Comparison of ENCODE assay signal across 1 cellular context in the genomic region with DNA sequence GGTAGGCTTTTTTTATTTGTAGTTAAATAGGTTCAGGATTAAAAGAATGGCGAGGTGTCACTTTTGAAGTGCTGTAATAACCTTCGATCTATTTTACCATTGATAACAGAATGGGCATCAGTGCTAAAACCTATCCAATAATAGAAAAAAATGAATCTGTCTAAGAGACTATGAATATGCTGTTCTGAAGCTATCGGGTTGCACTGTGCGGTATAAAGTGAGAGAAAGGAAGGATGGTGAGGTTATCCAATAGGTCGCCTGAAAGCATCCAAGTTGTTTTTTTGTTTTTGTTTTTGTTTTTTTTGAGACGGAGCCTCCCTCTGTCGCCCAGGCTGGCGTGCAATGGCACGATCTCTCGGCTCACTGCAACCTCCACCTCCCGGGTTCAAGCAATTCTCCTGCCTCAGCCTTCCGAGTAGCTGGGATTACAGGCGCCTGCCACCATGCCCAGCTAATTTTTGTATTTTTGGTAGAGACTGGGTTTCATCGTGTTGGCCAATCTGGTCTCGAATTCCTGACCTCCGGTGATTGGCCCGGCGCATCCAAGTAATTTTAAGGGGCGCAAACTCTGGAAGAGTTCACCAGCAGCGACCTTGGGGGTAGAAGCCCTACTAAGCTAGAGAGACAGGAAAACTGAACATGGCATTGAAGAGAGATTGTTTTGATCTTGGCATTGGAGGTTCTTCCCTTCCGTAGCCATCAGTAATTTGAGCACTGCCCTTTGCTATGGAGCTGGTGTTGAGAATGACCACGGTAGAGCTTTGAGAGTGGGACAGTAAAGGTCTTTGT.
TF ChIP-seq lines count a peak whose summit lies in the region.

No MANE protein-coding gene starts in this region.

TF ChIP-seq in HepG2, 621 proteins besides CTCF, POLR2A, EP300 and RAD21 (continued from another document and continues in another):
- TF ChIP-seq PRMT3 (CRISPR knock-in tag; IDR thresholded peaks at IDR 0.05; ENCODE audit: borderline replicate concordance, low read depth): no peak
- TF ChIP-seq, protein P1, sequence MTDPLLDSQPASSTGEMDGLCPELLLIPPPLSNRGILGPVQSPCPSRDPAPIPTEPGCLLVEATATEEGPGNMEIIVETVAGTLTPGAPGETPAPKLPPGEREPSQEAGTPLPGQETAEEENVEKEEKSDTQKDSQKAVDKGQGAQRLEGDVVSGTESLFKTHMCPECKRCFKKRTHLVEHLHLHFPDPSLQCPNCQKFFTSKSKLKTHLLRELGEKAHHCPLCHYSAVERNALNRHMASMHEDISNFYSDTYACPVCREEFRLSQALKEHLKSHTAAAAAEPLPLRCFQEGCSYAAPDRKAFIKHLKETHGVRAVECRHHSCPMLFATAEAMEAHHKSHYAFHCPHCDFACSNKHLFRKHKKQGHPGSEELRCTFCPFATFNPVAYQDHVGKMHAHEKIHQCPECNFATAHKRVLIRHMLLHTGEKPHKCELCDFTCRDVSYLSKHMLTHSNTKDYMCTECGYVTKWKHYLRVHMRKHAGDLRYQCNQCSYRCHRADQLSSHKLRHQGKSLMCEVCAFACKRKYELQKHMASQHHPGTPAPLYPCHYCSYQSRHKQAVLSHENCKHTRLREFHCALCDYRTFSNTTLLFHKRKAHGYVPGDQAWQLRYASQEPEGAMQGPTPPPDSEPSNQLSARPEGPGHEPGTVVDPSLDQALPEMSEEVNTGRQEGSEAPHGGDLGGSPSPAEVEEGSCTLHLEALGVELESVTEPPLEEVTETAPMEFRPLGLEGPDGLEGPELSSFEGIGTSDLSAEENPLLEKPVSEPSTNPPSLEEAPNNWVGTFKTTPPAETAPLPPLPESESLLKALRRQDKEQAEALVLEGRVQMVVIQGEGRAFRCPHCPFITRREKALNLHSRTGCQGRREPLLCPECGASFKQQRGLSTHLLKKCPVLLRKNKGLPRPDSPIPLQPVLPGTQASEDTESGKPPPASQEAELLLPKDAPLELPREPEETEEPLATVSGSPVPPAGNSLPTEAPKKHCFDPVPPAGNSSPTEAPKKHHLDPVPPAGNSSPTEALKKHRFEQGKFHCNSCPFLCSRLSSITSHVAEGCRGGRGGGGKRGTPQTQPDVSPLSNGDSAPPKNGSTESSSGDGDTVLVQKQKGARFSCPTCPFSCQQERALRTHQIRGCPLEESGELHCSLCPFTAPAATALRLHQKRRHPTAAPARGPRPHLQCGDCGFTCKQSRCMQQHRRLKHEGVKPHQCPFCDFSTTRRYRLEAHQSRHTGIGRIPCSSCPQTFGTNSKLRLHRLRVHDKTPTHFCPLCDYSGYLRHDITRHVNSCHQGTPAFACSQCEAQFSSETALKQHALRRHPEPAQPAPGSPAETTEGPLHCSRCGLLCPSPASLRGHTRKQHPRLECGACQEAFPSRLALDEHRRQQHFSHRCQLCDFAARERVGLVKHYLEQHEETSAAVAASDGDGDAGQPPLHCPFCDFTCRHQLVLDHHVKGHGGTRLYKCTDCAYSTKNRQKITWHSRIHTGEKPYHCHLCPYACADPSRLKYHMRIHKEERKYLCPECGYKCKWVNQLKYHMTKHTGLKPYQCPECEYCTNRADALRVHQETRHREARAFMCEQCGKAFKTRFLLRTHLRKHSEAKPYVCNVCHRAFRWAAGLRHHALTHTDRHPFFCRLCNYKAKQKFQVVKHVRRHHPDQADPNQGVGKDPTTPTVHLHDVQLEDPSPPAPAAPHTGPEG (CRISPR knock-in tag; IDR thresholded peaks at IDR 0.05): 0 out of 2 replicates have a peak, but pooled peaks have one; percentile 36
- TF ChIP-seq RNF2 (conservative IDR thresholded peaks at IDR 0.05; ENCODE audit: low read depth): no peak
- TF ChIP-seq KLF15 (CRISPR knock-in tag; IDR thresholded peaks at IDR 0.05; ENCODE audit: borderline replicate concordance): no peak
- TF ChIP-seq, protein P2, sequence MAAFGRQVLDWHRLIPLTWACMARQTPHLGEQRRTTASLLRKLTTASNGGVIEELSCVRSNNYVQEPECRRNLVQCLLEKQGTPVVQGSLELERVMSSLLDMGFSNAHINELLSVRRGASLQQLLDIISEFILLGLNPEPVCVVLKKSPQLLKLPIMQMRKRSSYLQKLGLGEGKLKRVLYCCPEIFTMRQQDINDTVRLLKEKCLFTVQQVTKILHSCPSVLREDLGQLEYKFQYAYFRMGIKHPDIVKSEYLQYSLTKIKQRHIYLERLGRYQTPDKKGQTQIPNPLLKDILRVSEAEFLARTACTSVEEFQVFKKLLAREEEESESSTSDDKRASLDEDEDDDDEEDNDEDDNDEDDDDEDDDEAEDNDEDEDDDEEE (CRISPR knock-in tag; IDR thresholded peaks at IDR 0.05): no peak
- TF ChIP-seq, protein P3, sequence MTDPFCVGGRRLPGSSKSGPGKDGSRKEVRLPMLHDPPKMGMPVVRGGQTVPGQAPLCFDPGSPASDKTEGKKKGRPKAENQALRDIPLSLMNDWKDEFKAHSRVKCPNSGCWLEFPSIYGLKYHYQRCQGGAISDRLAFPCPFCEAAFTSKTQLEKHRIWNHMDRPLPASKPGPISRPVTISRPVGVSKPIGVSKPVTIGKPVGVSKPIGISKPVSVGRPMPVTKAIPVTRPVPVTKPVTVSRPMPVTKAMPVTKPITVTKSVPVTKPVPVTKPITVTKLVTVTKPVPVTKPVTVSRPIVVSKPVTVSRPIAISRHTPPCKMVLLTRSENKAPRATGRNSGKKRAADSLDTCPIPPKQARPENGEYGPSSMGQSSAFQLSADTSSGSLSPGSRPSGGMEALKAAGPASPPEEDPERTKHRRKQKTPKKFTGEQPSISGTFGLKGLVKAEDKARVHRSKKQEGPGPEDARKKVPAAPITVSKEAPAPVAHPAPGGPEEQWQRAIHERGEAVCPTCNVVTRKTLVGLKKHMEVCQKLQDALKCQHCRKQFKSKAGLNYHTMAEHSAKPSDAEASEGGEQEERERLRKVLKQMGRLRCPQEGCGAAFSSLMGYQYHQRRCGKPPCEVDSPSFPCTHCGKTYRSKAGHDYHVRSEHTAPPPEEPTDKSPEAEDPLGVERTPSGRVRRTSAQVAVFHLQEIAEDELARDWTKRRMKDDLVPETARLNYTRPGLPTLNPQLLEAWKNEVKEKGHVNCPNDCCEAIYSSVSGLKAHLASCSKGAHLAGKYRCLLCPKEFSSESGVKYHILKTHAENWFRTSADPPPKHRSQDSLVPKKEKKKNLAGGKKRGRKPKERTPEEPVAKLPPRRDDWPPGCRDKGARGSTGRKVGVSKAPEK (CRISPR knock-in tag; IDR thresholded peaks at IDR 0.05; ENCODE audit: borderline replicate concordance): no peak
- TF ChIP-seq, protein P4, sequence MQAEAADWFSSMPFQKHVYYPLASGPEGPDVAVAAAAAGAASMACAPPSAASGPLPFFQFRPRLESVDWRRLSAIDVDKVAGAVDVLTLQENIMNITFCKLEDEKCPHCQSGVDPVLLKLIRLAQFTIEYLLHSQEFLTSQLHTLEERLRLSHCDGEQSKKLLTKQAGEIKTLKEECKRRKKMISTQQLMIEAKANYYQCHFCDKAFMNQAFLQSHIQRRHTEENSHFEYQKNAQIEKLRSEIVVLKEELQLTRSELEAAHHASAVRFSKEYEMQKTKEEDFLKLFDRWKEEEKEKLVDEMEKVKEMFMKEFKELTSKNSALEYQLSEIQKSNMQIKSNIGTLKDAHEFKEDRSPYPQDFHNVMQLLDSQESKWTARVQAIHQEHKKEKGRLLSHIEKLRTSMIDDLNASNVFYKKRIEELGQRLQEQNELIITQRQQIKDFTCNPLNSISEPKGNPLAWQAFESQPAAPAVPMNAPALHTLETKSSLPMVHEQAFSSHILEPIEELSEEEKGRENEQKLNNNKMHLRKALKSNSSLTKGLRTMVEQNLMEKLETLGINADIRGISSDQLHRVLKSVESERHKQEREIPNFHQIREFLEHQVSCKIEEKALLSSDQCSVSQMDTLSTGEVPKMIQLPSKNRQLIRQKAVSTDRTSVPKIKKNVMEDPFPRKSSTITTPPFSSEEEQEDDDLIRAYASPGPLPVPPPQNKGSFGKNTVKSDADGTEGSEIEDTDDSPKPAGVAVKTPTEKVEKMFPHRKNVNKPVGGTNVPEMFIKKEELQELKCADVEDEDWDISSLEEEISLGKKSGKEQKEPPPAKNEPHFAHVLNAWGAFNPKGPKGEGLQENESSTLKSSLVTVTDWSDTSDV (CRISPR knock-in tag; IDR thresholded peaks at IDR 0.05): no peak
- no peak for TF ChIP-seq PCBP1 (IDR thresholded peaks at IDR 0.05; ENCODE audit: borderline replicate concordance, low read depth, low read length)
- TF ChIP-seq, protein P5, sequence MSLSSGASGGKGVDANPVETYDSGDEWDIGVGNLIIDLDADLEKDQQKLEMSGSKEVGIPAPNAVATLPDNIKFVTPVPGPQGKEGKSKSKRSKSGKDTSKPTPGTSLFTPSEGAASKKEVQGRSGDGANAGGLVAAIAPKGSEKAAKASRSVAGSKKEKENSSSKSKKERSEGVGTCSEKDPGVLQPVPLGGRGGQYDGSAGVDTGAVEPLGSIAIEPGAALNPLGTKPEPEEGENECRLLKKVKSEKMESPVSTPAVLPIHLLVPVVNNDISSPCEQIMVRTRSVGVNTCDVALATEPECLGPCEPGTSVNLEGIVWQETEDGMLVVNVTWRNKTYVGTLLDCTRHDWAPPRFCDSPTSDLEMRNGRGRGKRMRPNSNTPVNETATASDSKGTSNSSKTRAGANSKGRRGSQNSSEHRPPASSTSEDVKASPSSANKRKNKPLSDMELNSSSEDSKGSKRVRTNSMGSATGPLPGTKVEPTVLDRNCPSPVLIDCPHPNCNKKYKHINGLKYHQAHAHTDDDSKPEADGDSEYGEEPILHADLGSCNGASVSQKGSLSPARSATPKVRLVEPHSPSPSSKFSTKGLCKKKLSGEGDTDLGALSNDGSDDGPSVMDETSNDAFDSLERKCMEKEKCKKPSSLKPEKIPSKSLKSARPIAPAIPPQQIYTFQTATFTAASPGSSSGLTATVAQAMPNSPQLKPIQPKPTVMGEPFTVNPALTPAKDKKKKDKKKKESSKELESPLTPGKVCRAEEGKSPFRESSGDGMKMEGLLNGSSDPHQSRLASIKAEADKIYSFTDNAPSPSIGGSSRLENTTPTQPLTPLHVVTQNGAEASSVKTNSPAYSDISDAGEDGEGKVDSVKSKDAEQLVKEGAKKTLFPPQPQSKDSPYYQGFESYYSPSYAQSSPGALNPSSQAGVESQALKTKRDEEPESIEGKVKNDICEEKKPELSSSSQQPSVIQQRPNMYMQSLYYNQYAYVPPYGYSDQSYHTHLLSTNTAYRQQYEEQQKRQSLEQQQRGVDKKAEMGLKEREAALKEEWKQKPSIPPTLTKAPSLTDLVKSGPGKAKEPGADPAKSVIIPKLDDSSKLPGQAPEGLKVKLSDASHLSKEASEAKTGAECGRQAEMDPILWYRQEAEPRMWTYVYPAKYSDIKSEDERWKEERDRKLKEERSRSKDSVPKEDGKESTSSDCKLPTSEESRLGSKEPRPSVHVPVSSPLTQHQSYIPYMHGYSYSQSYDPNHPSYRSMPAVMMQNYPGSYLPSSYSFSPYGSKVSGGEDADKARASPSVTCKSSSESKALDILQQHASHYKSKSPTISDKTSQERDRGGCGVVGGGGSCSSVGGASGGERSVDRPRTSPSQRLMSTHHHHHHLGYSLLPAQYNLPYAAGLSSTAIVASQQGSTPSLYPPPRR (CRISPR knock-in tag; IDR thresholded peaks at IDR 0.05; ENCODE audit: borderline replicate concordance): no peak
- no peak for TF ChIP-seq SCMH1 (CRISPR knock-in tag; IDR thresholded peaks at IDR 0.05; ENCODE audit: borderline replicate concordance)
- TF ChIP-seq, protein P6, sequence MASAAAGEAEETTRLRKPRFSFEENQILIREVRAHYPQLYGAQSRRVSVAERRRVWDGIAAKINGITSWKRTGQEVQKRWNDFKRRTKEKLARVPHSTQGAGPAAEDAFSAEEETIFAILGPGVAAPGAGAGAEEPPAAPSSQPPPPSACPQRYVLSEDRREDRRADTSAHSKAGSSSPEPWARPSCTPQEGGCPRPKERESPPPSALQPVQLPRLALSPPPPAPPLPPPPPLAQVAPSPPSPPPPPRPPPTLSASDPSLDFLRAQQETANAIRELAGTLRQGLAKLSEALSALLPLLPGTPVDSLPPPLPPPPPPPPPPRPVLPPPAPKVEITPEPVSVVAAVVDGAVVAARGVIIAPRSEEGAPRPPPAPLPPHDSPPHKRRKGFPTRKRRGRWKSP (CRISPR knock-in tag; IDR thresholded peaks at IDR 0.05): peak; percentile 58; the same call in 1 of the 2 replicates
- no peak for TF ChIP-seq HMG20A (CRISPR knock-in tag; IDR thresholded peaks at IDR 0.05; ENCODE audit: borderline replicate concordance)
- TF ChIP-seq, protein P7, sequence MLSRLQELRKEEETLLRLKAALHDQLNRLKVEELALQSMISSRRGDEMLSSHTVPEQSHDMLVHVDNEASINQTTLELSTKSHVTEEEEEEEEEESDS (CRISPR knock-in tag; IDR thresholded peaks at IDR 0.05; ENCODE audit: borderline replicate concordance): no peak
- TF ChIP-seq ZNF354B (CRISPR knock-in tag; IDR thresholded peaks at IDR 0.05): no peak
- TF ChIP-seq MYNN (CRISPR knock-in tag; IDR thresholded peaks at IDR 0.05; ENCODE audit: low read depth): no peak
- no peak for TF ChIP-seq HOXA7 (CRISPR knock-in tag; IDR thresholded peaks at IDR 0.05)
- no peak for TF ChIP-seq ZFP82 (CRISPR knock-in tag; IDR thresholded peaks at IDR 0.05; ENCODE audit: borderline replicate concordance)
- TF ChIP-seq, protein P8, sequence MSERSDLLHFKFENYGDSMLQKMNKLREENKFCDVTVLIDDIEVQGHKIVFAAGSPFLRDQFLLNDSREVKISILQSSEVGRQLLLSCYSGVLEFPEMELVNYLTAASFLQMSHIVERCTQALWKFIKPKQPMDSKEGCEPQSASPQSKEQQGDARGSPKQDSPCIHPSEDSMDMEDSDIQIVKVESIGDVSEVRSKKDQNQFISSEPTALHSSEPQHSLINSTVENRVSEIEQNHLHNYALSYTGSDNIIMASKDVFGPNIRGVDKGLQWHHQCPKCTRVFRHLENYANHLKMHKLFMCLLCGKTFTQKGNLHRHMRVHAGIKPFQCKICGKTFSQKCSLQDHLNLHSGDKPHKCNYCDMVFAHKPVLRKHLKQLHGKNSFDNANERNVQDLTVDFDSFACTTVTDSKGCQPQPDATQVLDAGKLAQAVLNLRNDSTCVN (CRISPR knock-in tag; IDR thresholded peaks at IDR 0.05; ENCODE audit: borderline replicate concordance): no peak
